8 cellular contexts compared by ENCODE assay signal in the genomic region with DNA sequence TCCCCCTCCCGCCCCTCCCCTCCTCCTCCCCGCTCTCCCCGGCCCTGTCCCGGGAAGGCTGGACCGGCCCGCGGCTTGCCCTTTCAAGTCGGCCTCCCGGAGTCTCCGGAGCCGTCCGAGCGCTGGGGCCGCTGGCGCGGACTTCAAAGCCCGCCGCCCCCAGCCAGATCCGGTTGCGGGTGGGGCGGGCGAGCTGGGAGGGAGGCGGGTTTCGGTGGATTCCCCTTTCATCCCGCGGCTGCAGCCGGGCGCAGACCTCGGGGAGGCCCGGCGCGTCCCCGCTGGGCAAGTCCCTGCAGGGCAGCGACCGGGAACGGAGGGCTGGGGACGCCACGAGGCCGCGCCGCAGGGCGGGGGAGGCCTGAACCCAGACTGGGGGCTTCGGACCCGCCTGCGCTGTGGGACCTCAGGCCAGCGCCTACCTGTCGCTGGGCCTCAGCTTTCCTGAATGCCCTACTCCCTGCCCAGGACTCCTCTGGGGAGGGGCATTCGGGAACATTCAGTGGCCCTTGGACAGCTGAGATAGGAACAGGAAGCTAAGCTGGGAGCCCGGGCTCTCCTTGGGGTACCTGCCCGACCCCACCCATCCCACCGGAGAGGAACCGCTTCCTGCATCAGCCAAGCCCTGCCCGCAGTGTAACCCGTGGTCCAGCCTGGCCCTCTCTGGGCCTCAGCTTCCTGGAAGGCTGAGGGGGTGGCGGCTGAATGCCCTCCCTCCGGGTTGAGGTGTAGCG. TPM values are rescaled to one million over a fixed set of nuclear protein-coding genes. Genes with fewer than 3 reads are reported as not detected.
DNase-seq lines count a peak whose midpoint lies in the region; ATAC-seq, FAIRE-seq and TF ChIP-seq lines count a peak whose summit lies in the region.

No MANE protein-coding gene starts in this region.

- POLR2A ChIA-PET in AG04450 (lab: Yijun Ruan, JAX), result interaction anchor here (0.5 to 2.7 kb wide), 10 partner anchors 11 to 539 kb away, joined by 3 to 36 read pairs (median 4); partner anchors contain the start of gene IER5L

- no peaks in the 10 kb centered on the region for H3K9me1 ChIP-seq in keratinocyte (ENCODE audit: control insufficient read depth, extremely low read depth, insufficient read depth, low read length)

- peaks cover 0 to 4% of the 10 kb centered on the region in 2 donors for H3K36me3 Mint-ChIP-seq in stimulated activated naive B cell treated with anti-CD40 and anti-IgM and Interleukin-4, amounts not matched to agents 10 μg/mL and 1 μg/mL and 100 μg/mL, for 72 hours

- H3K4me2 ChIP-seq in keratinocyte (ENCODE audit: control insufficient read depth, extremely low read depth, insufficient read depth, low read depth, low read length), result peak overlapping the region; percentile 71

- H3K79me2 ChIP-seq in keratinocyte (ENCODE audit: control insufficient read depth, insufficient read depth, low read length), result no peaks in the 10 kb centered on the region

- peak; percentile 47 to 48 for ATAC-seq in stimulated activated naive B cell treated with anti-CD40 and anti-IgM and Interleukin-4, amounts not matched to agents 10 μg/mL and 1 μg/mL and 100 μg/mL, for 72 hours (replicated peaks)
- no peak for ATAC-seq in HG03135 (IDR thresholded peaks at IDR 0.05; ENCODE audit: unreplicated experiment)

- peak overlapping the region; percentile 59 for H3K4me3 ChIP-seq in AG04450 (ENCODE audit: low read depth, low read length)
- peak overlapping the region; percentile 53 for H3K4me3 ChIP-seq in HFF-Myc (replicated peaks; ENCODE audit: low read depth, low read length)
- H3K4me3 ChIP-seq in astrocyte of the spinal cord (ENCODE audit: low read depth, low read length), result peak overlapping the region; percentile 32
- peak overlapping the region; percentile 16 to 38 (median 16) for H3K4me3 ChIP-seq in keratinocyte (ENCODE audit: control insufficient read depth in 2 of 3, extremely low read depth in 1 of 3, insufficient read depth in 2 of 3, low read depth in 1 of 3, low read length in 3 of 3)

- peak overlapping the region; percentile 77 for H3K27ac ChIP-seq in AG04450 (ENCODE audit: low read depth, low read length)
- H3K27ac ChIP-seq in keratinocyte (ENCODE audit: control insufficient read depth, insufficient read depth, low read length), result peak overlapping the region; percentile 10

- H3K27ac Mint-ChIP-seq in stimulated activated naive B cell treated with anti-CD40 and anti-IgM and Interleukin-4, amounts not matched to agents 10 μg/mL and 1 μg/mL and 100 μg/mL, for 72 hours, result no peak overlapping the region

- peak overlapping the region; percentile 75 for H2AFZ ChIP-seq in keratinocyte (ENCODE audit: control insufficient read depth, low read length)

- FAIRE-seq in keratinocyte (lab: Jason Lieb, UNC), result no peak

- H4K20me1 ChIP-seq in keratinocyte (ENCODE audit: control insufficient read depth, extremely low read depth, insufficient read depth, low read length), result no peaks in the 10 kb centered on the region

- CTCF ChIA-PET in AG04450 (lab: Charles Lee), result interaction anchor here (0.6 to 1.8 kb wide), 4 partner anchors 27 to 466 kb away, joined by 3 to 4 read pairs (median 3); no protein-coding TSS in a partner anchor

- H3K4me3 Mint-ChIP-seq in stimulated activated naive B cell treated with anti-CD40 and anti-IgM and Interleukin-4, amounts not matched to agents 10 μg/mL and 1 μg/mL and 100 μg/mL, for 72 hours, result peak overlapping the region in 1 of 2 donors; percentile 39

- peaks cover 18 to 41% of the 10 kb centered on the region in 2 donors for H3K4me1 Mint-ChIP-seq in stimulated activated naive B cell treated with anti-CD40 and anti-IgM and Interleukin-4, amounts not matched to agents 10 μg/mL and 1 μg/mL and 100 μg/mL, for 72 hours

- H3K27me3 ChIP-seq in AG04450 (ENCODE audit: control insufficient read depth, insufficient read depth, low read length), result no peaks in the 10 kb centered on the region
- no peaks in the 10 kb centered on the region for H3K27me3 ChIP-seq in keratinocyte (ENCODE audit: control insufficient read depth, extremely low read depth, insufficient read depth, low read length)

- H3K27me3 Mint-ChIP-seq in stimulated activated naive B cell treated with anti-CD40 and anti-IgM and Interleukin-4, amounts not matched to agents 10 μg/mL and 1 μg/mL and 100 μg/mL, for 72 hours, result peaks cover 54 to 75% of the 10 kb centered on the region in 2 donors

- H3K9me3 Mint-ChIP-seq in stimulated activated naive B cell treated with anti-CD40 and anti-IgM and Interleukin-4, amounts not matched to agents 10 μg/mL and 1 μg/mL and 100 μg/mL, for 72 hours, result no peaks in the 10 kb centered on the region

- peak overlapping the region; percentile 71 for H3K9ac ChIP-seq in keratinocyte (ENCODE audit: control insufficient read depth, extremely low read depth, insufficient read depth, low read length)

- H3K4me1 ChIP-seq in keratinocyte (ENCODE audit: control insufficient read depth, extremely low read depth, insufficient read depth, low read length), result peaks cover 7% of the 10 kb centered on the region

- no peaks in the 10 kb centered on the region for H3K36me3 ChIP-seq in keratinocyte (ENCODE audit: control insufficient read depth in 2 of 2, extremely low read depth in 1 of 2, insufficient read depth in 2 of 2, low read length in 2 of 2)

- no peak for DNase-seq in AG04450 (ENCODE audit: low read depth, low spot score)
- DNase-seq in HFF-Myc (ENCODE audit: extremely low read depth, low read depth), result no peak
- DNase-seq in astrocyte of the spinal cord (ENCODE audit: low read depth, low spot score), result peak; percentile 90
- DNase-seq in keratinocyte (ENCODE audit: low read depth, low spot score), result no peak
- no peak for DNase-seq in stimulated activated naive B cell treated with anti-CD40 and anti-IgM and Interleukin-4, amounts not matched to agents 10 μg/mL and 1 μg/mL and 100 μg/mL, for 72 hours
- no peak for DNase-seq in stimulated activated CD8-positive, alpha-beta memory T cell treated with anti-CD3 and anti-CD28 coated beads, Interleukin-4, amount 100 ng/mL, for 48 hours
- DNase-seq in NCI-H2196 treated with DMSO at 0.1 percent for 48 hours (lab: John Stamatoyannopoulos, UW; ENCODE audit: unreplicated experiment), result no peak

- TF ChIP-seq CTCF in AG04450 (IDR thresholded peaks at IDR 0.05; ENCODE audit: low read depth, low read length), result no peak
- TF ChIP-seq CTCF in HFF-Myc (IDR thresholded peaks at IDR 0.05; ENCODE audit: low read depth, low read length, missing control alignments), result no peak
- no peak for TF ChIP-seq CTCF in astrocyte of the spinal cord (IDR thresholded peaks at IDR 0.05; ENCODE audit: low read depth, low read length)
- TF ChIP-seq CTCF in keratinocyte (optimal IDR thresholded peaks at IDR 0.05 in 1 of 3, IDR thresholded peaks at IDR 0.05 in 1 of 3, conservative IDR thresholded peaks at IDR 0.05 in 1 of 3; ENCODE audit: extremely low read depth in 1 of 3, insufficient read depth in 2 of 3, low read length in 3 of 3), result no peak

- dilution Hi-C loops in keratinocyte (cut with MboI; ENCODE audit: extremely low pct_ligation_motif_present, low sequenced_read_pairs), result no loop called here

- in situ Hi-C loops in astrocyte of the spinal cord (cut with HindIII; ENCODE audit: low sequenced_read_pairs), result no loop called here

- no peaks in the 10 kb centered on the region; the same call in 1 of the 2 replicates for H3K9me3 ChIP-seq in AG04450 (ENCODE audit: control insufficient read depth, insufficient read depth, low read length)
- H3K9me3 ChIP-seq in keratinocyte (ENCODE audit: control insufficient read depth, low read depth, low read length), result no peaks in the 10 kb centered on the region

RNA-seq across cellular contexts. Expression of gene C9orf50, which starts 23.4 kb away (rescaled TPM):
- polyA plus RNA-seq in AG04450 (2011; rRNA removed), result 0.26 and 0.30 TPM in 2 replicates
- not detected in 2 replicates for polyA minus RNA-seq in AG04450 (2011; rRNA and poly(A)+ RNA removed)
- not detected in 3 replicates for polyA plus RNA-seq in keratinocyte
- polyA plus RNA-seq in keratinocyte (2011; ENCODE audit: low read depth), result not detected
- polyA plus RNA-seq in keratinocyte (2011; cell fraction: cytosol; rRNA removed), result not detected in 2 replicates
- polyA plus RNA-seq in keratinocyte (2011; cell fraction: nucleus; rRNA removed), result not detected in 2 replicates
- not detected in 2 replicates for polyA plus RNA-seq in keratinocyte (2012; ENCODE audit: low replicate concordance)
- not detected in 3 replicates for polyA minus RNA-seq in keratinocyte
- not detected for polyA minus RNA-seq in keratinocyte (2011; cell fraction: cytosol; rRNA and poly(A)+ RNA removed)
- not detected in 2 replicates for polyA minus RNA-seq in keratinocyte (2011; cell fraction: nucleus; rRNA and poly(A)+ RNA removed)

RNA-seq across cellular contexts. Expression of gene NTMT1, which starts 28.4 kb away (rescaled TPM):
- polyA plus RNA-seq in AG04450 (2011; rRNA removed), result 49.3 and 50.4 TPM in 2 replicates
- 25.3 and 30.8 TPM in 2 replicates for polyA minus RNA-seq in AG04450 (2011; rRNA and poly(A)+ RNA removed)
- polyA plus RNA-seq in keratinocyte, result 46.0 to 50.2 TPM (median 48.2 TPM) in 3 replicates
- polyA plus RNA-seq in keratinocyte (2011; ENCODE audit: low read depth), result 24.6 TPM
- polyA plus RNA-seq in keratinocyte (2011; cell fraction: cytosol; rRNA removed), result 23.5 and 36.4 TPM in 2 replicates
- polyA plus RNA-seq in keratinocyte (2011; cell fraction: nucleus; rRNA removed), result 22.0 and 23.8 TPM in 2 replicates
- polyA plus RNA-seq in keratinocyte (2012; ENCODE audit: low replicate concordance), result 30.8 and 52.5 TPM in 2 replicates
- polyA minus RNA-seq in keratinocyte, result 20.3 to 35.7 TPM (median 22.6 TPM) in 3 replicates
- 24.0 TPM for polyA minus RNA-seq in keratinocyte (2011; cell fraction: cytosol; rRNA and poly(A)+ RNA removed)
- polyA minus RNA-seq in keratinocyte (2011; cell fraction: nucleus; rRNA and poly(A)+ RNA removed), result 7.8 and 9.3 TPM in 2 replicates

RNA-seq across cellular contexts. Expression of gene ASB6, which starts 44.4 kb away (rescaled TPM):
- polyA plus RNA-seq in AG04450 (2011; rRNA removed) (11.6 and 15.3 TPM in 2 replicates), keratinocyte (16.3 to 23.8 TPM (median 23.7 TPM) in 3 replicates)
- polyA minus RNA-seq in AG04450 (2011; rRNA and poly(A)+ RNA removed), result 9.4 and 14.0 TPM in 2 replicates
- 4.8 TPM for polyA plus RNA-seq in keratinocyte (2011; ENCODE audit: low read depth)
- 14.1 and 23.7 TPM in 2 replicates for polyA plus RNA-seq in keratinocyte (2011; cell fraction: cytosol; rRNA removed)
- polyA plus RNA-seq in keratinocyte (2011; cell fraction: nucleus; rRNA removed), result 34.6 and 40.3 TPM in 2 replicates
- 14.0 and 19.5 TPM in 2 replicates for polyA plus RNA-seq in keratinocyte (2012; ENCODE audit: low replicate concordance)
- 8.5 to 19.0 TPM (median 12.4 TPM) in 3 replicates for polyA minus RNA-seq in keratinocyte
- polyA minus RNA-seq in keratinocyte (2011; cell fraction: cytosol; rRNA and poly(A)+ RNA removed), result 21.7 TPM
- polyA minus RNA-seq in keratinocyte (2011; cell fraction: nucleus; rRNA and poly(A)+ RNA removed), result 14.7 and 15.3 TPM in 2 replicates
